ENCODE assay signal across 8 cellular contexts in the genomic region with DNA sequence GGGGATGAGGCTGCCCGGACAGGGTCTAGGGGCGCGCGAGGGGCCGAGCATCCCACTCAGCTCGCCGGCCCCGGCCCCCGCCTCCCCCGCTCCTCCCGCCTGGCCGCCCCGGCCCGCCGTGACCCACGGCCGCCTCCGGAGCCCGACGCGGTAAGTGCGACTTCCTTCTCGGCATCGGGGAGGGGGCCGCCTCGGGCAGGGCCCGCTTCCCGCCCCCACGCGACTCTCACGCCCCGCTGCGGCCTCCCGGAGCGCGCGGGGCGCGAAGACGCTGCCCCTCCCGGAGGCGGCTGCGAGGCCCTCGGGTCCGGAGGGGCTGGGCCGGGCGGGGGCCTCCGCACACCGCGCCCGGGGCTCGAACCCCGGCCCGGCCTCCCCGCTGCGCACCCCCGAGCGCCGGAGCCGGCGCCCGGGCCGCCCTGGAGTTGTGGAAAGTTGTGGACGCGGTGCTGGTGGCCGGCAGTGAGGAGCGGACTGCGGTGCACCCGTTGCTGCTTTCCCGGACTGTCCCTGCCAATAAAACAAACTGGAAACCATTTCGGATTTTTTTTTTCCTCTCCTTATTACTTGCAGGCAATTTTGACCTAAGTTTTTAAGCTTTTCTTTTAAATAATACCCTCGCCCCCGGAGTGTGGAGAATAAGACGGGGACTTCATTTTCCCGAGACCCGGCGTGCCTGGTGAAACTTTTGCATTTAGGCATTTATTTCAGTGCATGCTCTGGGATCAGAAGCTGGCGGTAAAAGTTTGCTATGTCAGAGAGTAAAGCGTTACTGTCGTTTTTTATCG. TPM values are rescaled to one million over a fixed set of nuclear protein-coding genes. Genes with fewer than 3 reads are reported as not detected.
DNase-seq lines count a peak whose midpoint lies in the region; ATAC-seq and TF ChIP-seq lines count a peak whose summit lies in the region.

No MANE protein-coding gene starts in this region.

- peaks cover 6% of the 10 kb centered on the region for H3K4me1 ChIP-seq in adipocyte (ENCODE audit: control insufficient read depth, insufficient read depth, low read length)
- no peaks in the 10 kb centered on the region for H3K4me1 ChIP-seq in psoas muscle

- H3K27me3 ChIP-seq in adipocyte (replicated peaks; ENCODE audit: control insufficient read depth, insufficient read depth, low read length) (no peaks in the 10 kb centered on the region), psoas muscle (ENCODE audit: insufficient read depth in 3 of 3, low read length in 2 of 3) (no peaks in the 10 kb centered on the region)

- H3K4me3 ChIP-seq in adipocyte (ENCODE audit: low read length) (peak overlapping the region; percentile 90), psoas muscle (peak overlapping the region; percentile 84)

- TF ChIP-seq CTCF in psoas muscle (IDR thresholded peaks at IDR 0.05), result no peak

- no peaks in the 10 kb centered on the region for H3K36me3 ChIP-seq in adipocyte (ENCODE audit: control insufficient read depth, insufficient read depth, low read length, severe bottlenecking)
- no peaks in the 10 kb centered on the region for H3K36me3 ChIP-seq in psoas muscle (ENCODE audit: insufficient read depth in 1 of 2, low read depth in 1 of 2)

- H3K9ac ChIP-seq in adipocyte (ENCODE audit: low read length), result peak overlapping the region; percentile 87

- H3K27ac ChIP-seq in psoas muscle, result peak overlapping the region; percentile 80

- WGBS in psoas muscle, 3 donors, result 1% methylated on average over 43 to 81 of the region's 81 CpGs

- DNase-seq in ELF-1 (ENCODE audit: low read depth, low spot score) (peak; percentile 47), NAMALWA (ENCODE audit: low spot score) (peak; percentile 62), adipocyte (ENCODE audit: low read depth) (peak; percentile 70), left ventricle myocardium superior (peak; percentile 51), psoas muscle (peak; percentile 46 to 52), NCI-H1048 (lab: John Stamatoyannopoulos, UW) (no peak)

- ATAC-seq in GM21619 (IDR thresholded peaks at IDR 0.05; ENCODE audit: unreplicated experiment) (peak; percentile 34), left ventricle myocardium superior (peak; percentile 27), psoas muscle (peak in 1 of 4 donors; percentile 35), HG03039 (IDR thresholded peaks at IDR 0.05; ENCODE audit: unreplicated experiment) (no peak)

- intact Hi-C loops in left ventricle myocardium superior (cut with micrococcal nuclease) (no loop called here), psoas muscle (cut with DNase I) (loop anchor here in 1 of 2 donors (5.0 kb wide), 1 partner anchor 103 kb away; no protein-coding TSS in a partner anchor)

- H3K9me3 ChIP-seq in adipocyte (ENCODE audit: control insufficient read depth, low read length) (no peaks in the 10 kb centered on the region), psoas muscle (no peaks in the 10 kb centered on the region)

RNA-seq across cellular contexts. Expression of a gene that starts 12.9 kb away (rescaled TPM):
- total RNA-seq in left ventricle myocardium superior (not detected), psoas muscle (under 1 TPM in 1 of 4 donors, not detected in 3; 0.15 TPM)
- polyA plus RNA-seq in psoas muscle, result under 1 TPM in 2 of 3 donors, not detected in 1; 0.08 to 0.10 TPM

RNA-seq across cellular contexts. Expression of a gene that starts 16.9 kb away (rescaled TPM):
- 13.5 TPM for total RNA-seq in left ventricle myocardium superior
- total RNA-seq in psoas muscle, result 10 to 100 TPM; 10.1 to 14.9 (median 11.9) TPM
- polyA plus RNA-seq in psoas muscle, result 1 to 10 TPM; 6.7 to 9.7 (median 7.1) TPM
